In the genomic region with DNA sequence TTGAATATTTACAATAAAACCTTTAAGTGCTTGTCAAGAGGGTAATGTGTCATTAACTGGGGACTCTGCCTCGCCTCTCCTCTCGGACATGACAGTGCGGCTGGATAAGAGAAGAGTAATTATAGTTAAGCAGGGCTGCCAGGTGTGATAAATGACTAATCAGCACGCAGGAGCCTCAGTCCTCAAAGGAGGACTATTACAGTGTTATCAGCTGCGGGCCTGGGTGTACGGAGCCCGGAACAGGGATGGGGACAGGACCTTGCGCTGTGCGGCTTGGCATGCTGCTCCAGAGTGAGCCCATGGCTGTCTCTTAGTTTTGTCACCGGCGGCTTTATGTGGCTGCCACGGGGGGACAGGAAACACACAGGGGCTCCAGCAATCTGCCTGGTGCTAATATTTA, we compare ENCODE assay signal across 1 cellular context.
A peak's percentile ranks its signal among the peaks of the same experiment; 100 is the strongest.
TF ChIP-seq lines count a peak whose summit lies in the region.

No MANE protein-coding gene starts in this region.

TF ChIP-seq in K562, 482 proteins besides CTCF, POLR2A, EP300 and RAD21 (continued from another document and continues in another):
- TF ChIP-seq, protein P1, sequence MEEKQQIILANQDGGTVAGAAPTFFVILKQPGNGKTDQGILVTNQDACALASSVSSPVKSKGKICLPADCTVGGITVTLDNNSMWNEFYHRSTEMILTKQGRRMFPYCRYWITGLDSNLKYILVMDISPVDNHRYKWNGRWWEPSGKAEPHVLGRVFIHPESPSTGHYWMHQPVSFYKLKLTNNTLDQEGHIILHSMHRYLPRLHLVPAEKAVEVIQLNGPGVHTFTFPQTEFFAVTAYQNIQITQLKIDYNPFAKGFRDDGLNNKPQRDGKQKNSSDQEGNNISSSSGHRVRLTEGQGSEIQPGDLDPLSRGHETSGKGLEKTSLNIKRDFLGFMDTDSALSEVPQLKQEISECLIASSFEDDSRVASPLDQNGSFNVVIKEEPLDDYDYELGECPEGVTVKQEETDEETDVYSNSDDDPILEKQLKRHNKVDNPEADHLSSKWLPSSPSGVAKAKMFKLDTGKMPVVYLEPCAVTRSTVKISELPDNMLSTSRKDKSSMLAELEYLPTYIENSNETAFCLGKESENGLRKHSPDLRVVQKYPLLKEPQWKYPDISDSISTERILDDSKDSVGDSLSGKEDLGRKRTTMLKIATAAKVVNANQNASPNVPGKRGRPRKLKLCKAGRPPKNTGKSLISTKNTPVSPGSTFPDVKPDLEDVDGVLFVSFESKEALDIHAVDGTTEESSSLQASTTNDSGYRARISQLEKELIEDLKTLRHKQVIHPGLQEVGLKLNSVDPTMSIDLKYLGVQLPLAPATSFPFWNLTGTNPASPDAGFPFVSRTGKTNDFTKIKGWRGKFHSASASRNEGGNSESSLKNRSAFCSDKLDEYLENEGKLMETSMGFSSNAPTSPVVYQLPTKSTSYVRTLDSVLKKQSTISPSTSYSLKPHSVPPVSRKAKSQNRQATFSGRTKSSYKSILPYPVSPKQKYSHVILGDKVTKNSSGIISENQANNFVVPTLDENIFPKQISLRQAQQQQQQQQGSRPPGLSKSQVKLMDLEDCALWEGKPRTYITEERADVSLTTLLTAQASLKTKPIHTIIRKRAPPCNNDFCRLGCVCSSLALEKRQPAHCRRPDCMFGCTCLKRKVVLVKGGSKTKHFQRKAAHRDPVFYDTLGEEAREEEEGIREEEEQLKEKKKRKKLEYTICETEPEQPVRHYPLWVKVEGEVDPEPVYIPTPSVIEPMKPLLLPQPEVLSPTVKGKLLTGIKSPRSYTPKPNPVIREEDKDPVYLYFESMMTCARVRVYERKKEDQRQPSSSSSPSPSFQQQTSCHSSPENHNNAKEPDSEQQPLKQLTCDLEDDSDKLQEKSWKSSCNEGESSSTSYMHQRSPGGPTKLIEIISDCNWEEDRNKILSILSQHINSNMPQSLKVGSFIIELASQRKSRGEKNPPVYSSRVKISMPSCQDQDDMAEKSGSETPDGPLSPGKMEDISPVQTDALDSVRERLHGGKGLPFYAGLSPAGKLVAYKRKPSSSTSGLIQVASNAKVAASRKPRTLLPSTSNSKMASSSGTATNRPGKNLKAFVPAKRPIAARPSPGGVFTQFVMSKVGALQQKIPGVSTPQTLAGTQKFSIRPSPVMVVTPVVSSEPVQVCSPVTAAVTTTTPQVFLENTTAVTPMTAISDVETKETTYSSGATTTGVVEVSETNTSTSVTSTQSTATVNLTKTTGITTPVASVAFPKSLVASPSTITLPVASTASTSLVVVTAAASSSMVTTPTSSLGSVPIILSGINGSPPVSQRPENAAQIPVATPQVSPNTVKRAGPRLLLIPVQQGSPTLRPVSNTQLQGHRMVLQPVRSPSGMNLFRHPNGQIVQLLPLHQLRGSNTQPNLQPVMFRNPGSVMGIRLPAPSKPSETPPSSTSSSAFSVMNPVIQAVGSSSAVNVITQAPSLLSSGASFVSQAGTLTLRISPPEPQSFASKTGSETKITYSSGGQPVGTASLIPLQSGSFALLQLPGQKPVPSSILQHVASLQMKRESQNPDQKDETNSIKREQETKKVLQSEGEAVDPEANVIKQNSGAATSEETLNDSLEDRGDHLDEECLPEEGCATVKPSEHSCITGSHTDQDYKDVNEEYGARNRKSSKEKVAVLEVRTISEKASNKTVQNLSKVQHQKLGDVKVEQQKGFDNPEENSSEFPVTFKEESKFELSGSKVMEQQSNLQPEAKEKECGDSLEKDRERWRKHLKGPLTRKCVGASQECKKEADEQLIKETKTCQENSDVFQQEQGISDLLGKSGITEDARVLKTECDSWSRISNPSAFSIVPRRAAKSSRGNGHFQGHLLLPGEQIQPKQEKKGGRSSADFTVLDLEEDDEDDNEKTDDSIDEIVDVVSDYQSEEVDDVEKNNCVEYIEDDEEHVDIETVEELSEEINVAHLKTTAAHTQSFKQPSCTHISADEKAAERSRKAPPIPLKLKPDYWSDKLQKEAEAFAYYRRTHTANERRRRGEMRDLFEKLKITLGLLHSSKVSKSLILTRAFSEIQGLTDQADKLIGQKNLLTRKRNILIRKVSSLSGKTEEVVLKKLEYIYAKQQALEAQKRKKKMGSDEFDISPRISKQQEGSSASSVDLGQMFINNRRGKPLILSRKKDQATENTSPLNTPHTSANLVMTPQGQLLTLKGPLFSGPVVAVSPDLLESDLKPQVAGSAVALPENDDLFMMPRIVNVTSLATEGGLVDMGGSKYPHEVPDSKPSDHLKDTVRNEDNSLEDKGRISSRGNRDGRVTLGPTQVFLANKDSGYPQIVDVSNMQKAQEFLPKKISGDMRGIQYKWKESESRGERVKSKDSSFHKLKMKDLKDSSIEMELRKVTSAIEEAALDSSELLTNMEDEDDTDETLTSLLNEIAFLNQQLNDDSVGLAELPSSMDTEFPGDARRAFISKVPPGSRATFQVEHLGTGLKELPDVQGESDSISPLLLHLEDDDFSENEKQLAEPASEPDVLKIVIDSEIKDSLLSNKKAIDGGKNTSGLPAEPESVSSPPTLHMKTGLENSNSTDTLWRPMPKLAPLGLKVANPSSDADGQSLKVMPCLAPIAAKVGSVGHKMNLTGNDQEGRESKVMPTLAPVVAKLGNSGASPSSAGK (IDR thresholded peaks at IDR 0.05), result no peak
- no peak for TF ChIP-seq ZNF785 (CRISPR knock-in tag; IDR thresholded peaks at IDR 0.05)
- no peak for TF ChIP-seq SRSF1 (IDR thresholded peaks at IDR 0.05; ENCODE audit: low read depth, low read length)
- no peak for TF ChIP-seq NFIX (CRISPR knock-in tag; IDR thresholded peaks at IDR 0.05; ENCODE audit: low read depth)
- TF ChIP-seq ZNF224 (CRISPR knock-in tag; IDR thresholded peaks at IDR 0.05), result no peak
- no peak for TF ChIP-seq CAMTA2 (CRISPR knock-in tag; conservative IDR thresholded peaks at IDR 0.05)
- TF ChIP-seq HNRNPUL1 (IDR thresholded peaks at IDR 0.05; ENCODE audit: low read length), result no peak
- TF ChIP-seq, protein P2, sequence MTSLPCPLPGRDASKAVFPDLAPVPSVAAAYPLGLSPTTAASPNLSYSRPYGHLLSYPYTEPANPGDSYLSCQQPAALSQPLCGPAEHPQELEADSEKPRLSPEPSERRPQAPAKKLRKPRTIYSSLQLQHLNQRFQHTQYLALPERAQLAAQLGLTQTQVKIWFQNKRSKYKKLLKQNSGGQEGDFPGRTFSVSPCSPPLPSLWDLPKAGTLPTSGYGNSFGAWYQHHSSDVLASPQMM (CRISPR knock-in tag; IDR thresholded peaks at IDR 0.05), result no peak
- no peak for TF ChIP-seq ZNF146 (CRISPR knock-in tag; IDR thresholded peaks at IDR 0.05; ENCODE audit: unreplicated experiment)
- no peak for TF ChIP-seq MCM3 (IDR thresholded peaks at IDR 0.05)
- peak; percentile 65 for TF ChIP-seq PML (IDR thresholded peaks at IDR 0.05; ENCODE audit: low read length)
- no peak for TF ChIP-seq ZNF780A (CRISPR knock-in tag; IDR thresholded peaks at IDR 0.05)
- no peak for TF ChIP-seq ARHGAP35 (IDR thresholded peaks at IDR 0.05; ENCODE audit: partially characterized antibody)
- TF ChIP-seq, protein P3, sequence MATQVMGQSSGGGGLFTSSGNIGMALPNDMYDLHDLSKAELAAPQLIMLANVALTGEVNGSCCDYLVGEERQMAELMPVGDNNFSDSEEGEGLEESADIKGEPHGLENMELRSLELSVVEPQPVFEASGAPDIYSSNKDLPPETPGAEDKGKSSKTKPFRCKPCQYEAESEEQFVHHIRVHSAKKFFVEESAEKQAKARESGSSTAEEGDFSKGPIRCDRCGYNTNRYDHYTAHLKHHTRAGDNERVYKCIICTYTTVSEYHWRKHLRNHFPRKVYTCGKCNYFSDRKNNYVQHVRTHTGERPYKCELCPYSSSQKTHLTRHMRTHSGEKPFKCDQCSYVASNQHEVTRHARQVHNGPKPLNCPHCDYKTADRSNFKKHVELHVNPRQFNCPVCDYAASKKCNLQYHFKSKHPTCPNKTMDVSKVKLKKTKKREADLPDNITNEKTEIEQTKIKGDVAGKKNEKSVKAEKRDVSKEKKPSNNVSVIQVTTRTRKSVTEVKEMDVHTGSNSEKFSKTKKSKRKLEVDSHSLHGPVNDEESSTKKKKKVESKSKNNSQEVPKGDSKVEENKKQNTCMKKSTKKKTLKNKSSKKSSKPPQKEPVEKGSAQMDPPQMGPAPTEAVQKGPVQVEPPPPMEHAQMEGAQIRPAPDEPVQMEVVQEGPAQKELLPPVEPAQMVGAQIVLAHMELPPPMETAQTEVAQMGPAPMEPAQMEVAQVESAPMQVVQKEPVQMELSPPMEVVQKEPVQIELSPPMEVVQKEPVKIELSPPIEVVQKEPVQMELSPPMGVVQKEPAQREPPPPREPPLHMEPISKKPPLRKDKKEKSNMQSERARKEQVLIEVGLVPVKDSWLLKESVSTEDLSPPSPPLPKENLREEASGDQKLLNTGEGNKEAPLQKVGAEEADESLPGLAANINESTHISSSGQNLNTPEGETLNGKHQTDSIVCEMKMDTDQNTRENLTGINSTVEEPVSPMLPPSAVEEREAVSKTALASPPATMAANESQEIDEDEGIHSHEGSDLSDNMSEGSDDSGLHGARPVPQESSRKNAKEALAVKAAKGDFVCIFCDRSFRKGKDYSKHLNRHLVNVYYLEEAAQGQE (CRISPR knock-in tag; IDR thresholded peaks at IDR 0.05; ENCODE audit: low read depth), result no peak
- TF ChIP-seq ZNF175 (CRISPR knock-in tag; IDR thresholded peaks at IDR 0.05; ENCODE audit: low read depth), result no peak
- TF ChIP-seq HMG20A (CRISPR knock-in tag; conservative IDR thresholded peaks at IDR 0.05), result no peak
- peak; percentile 96 for TF ChIP-seq MEIS2 (IDR thresholded peaks at IDR 0.05; ENCODE audit: partially characterized antibody)
- no peak for TF ChIP-seq ZNF76 (CRISPR knock-in tag; IDR thresholded peaks at IDR 0.05; ENCODE audit: borderline replicate concordance)
- TF ChIP-seq CBFB (CRISPR knock-in tag; IDR thresholded peaks at IDR 0.05), result no peak
- TF ChIP-seq ZNF217 (CRISPR knock-in tag; IDR thresholded peaks at IDR 0.05), result no peak
- peak; percentile 77 for TF ChIP-seq STAT5A (IDR thresholded peaks at IDR 0.05; ENCODE audit: borderline replicate concordance, low read length)
- peak; percentile 85 for TF ChIP-seq DPF2 (IDR thresholded peaks at IDR 0.05)
- peak; percentile 29; the same call in 1 of the 2 replicates for TF ChIP-seq CREM (IDR thresholded peaks at IDR 0.05; ENCODE audit: low read depth)
- TF ChIP-seq RBM39 (optimal IDR thresholded peaks at IDR 0.05; ENCODE audit: low read depth, low read length), result no peak
- TF ChIP-seq, protein P4, sequence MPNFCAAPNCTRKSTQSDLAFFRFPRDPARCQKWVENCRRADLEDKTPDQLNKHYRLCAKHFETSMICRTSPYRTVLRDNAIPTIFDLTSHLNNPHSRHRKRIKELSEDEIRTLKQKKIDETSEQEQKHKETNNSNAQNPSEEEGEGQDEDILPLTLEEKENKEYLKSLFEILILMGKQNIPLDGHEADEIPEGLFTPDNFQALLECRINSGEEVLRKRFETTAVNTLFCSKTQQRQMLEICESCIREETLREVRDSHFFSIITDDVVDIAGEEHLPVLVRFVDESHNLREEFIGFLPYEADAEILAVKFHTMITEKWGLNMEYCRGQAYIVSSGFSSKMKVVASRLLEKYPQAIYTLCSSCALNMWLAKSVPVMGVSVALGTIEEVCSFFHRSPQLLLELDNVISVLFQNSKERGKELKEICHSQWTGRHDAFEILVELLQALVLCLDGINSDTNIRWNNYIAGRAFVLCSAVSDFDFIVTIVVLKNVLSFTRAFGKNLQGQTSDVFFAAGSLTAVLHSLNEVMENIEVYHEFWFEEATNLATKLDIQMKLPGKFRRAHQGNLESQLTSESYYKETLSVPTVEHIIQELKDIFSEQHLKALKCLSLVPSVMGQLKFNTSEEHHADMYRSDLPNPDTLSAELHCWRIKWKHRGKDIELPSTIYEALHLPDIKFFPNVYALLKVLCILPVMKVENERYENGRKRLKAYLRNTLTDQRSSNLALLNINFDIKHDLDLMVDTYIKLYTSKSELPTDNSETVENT (CRISPR knock-in tag; IDR thresholded peaks at IDR 0.05), result no peak
- TF ChIP-seq ZFP30 (CRISPR knock-in tag; IDR thresholded peaks at IDR 0.05; ENCODE audit: borderline replicate concordance), result no peak
- peak; percentile 45; the same call in 1 of the 2 replicates for TF ChIP-seq NFE2 (IDR thresholded peaks at IDR 0.05; ENCODE audit: low read depth)
- TF ChIP-seq, protein P5, sequence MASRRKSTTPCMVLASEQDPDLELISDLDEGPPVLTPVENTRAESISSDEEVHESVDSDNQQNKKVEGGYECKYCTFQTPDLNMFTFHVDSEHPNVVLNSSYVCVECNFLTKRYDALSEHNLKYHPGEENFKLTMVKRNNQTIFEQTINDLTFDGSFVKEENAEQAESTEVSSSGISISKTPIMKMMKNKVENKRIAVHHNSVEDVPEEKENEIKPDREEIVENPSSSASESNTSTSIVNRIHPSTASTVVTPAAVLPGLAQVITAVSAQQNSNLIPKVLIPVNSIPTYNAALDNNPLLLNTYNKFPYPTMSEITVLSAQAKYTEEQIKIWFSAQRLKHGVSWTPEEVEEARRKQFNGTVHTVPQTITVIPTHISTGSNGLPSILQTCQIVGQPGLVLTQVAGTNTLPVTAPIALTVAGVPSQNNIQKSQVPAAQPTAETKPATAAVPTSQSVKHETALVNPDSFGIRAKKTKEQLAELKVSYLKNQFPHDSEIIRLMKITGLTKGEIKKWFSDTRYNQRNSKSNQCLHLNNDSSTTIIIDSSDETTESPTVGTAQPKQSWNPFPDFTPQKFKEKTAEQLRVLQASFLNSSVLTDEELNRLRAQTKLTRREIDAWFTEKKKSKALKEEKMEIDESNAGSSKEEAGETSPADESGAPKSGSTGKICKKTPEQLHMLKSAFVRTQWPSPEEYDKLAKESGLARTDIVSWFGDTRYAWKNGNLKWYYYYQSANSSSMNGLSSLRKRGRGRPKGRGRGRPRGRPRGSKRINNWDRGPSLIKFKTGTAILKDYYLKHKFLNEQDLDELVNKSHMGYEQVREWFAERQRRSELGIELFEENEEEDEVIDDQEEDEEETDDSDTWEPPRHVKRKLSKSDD (conservative IDR thresholded peaks at IDR 0.05; ENCODE audit: low read length), result no peak
- no peak for TF ChIP-seq CHD4 (IDR thresholded peaks at IDR 0.05; ENCODE audit: insufficient read depth, insufficient replicate concordance, low read depth, low read length, poor library complexity, severe bottlenecking)
- no peak for TF ChIP-seq EWSR1 (IDR thresholded peaks at IDR 0.05; ENCODE audit: borderline replicate concordance, low read depth, partially characterized antibody)
- TF ChIP-seq TAF15 (IDR thresholded peaks at IDR 0.05; ENCODE audit: low read depth, low read length), result no peak
- TF ChIP-seq NR1H2 (CRISPR knock-in tag; IDR thresholded peaks at IDR 0.05), result no peak
- TF ChIP-seq TBL1XR1 (IDR thresholded peaks at IDR 0.05; ENCODE audit: low read length in 2 of 2), result 0 out of 4 replicates have a peak, but pooled peaks of 1 of the 2 experiments have one; percentile 21
- TF ChIP-seq THRAP3 (IDR thresholded peaks at IDR 0.05; ENCODE audit: borderline replicate concordance), result no peak
- TF ChIP-seq, protein P6, sequence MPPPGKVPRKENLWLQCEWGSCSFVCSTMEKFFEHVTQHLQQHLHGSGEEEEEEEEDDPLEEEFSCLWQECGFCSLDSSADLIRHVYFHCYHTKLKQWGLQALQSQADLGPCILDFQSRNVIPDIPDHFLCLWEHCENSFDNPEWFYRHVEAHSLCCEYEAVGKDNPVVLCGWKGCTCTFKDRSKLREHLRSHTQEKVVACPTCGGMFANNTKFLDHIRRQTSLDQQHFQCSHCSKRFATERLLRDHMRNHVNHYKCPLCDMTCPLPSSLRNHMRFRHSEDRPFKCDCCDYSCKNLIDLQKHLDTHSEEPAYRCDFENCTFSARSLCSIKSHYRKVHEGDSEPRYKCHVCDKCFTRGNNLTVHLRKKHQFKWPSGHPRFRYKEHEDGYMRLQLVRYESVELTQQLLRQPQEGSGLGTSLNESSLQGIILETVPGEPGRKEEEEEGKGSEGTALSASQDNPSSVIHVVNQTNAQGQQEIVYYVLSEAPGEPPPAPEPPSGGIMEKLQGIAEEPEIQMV (tag; conservative IDR thresholded peaks at IDR 0.05; ENCODE audit: low read depth), result no peak
